21 cellular contexts compared by ENCODE assay signal in the genomic region with DNA sequence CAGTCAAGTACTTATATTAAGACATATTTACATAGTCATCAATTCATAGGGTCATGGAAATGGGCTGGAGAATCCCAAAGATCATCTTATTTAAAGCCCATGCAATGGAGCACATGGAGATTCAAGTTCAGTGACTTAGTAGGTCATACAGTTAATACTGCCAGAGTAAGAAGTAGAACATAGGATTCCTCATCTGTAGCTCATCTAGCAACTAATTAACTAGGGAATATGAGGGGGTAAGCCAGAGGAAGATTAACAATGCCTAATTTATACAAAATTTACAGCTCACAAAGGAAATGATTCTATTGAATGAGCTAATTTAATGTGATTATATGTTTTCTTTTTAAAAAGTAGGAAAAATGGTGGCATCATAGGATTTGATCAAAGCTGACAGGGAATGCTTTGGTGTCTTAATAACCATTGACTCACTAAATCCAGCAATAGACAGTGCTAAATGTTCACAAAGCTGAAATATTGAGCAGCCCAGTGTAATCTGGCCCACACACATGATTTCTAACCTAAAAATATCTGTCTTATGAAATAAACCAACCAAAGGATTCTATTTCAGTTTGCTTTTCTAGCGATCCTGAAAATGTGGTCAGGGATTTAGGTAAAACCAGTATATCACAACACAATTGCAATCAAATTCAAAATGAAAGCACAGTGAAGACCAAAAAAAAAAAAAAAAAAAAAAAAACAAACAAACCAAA. TPM values are rescaled to one million over a fixed set of nuclear protein-coding genes. Genes with fewer than 3 reads are reported as not detected.
"Had no signal": no experiment of that assay in that cellular context is flagged by ENCODE, and none has a peak within 500 bp of the region (broad histone marks: within the 10 kb centered on the region; RNA-seq: fewer than 3 reads in every experiment).

No MANE protein-coding gene starts in this region.

- DNase-seq: colonic mucosa; effector CD4-positive, alpha-beta T cell; endodermal cell; foreskin keratinocyte; immature natural killer cell; left colon; left ventricle myocardium superior; mesendoderm; naive thymus-derived CD8-positive, alpha-beta T cell; posterior cingulate gyrus; sigmoid colon; stimulated activated CD4-positive, alpha-beta T cell treated with anti-CD3 and anti-CD28 coated beads, Interleukin-12 subunit alpha, Interleukin-12 subunit beta, amount 100 ng/mL, for 4 hours; stimulated activated naive CD4-positive, alpha-beta T cell; stomach; substantia nigra had no signal

- H3K9me3 ChIP-seq: colonic mucosa, neutrophil, right atrium auricular region, sigmoid colon, stomach had no signal

- H3K4me1 Mint-ChIP-seq: immature natural killer cell; naive thymus-derived CD8-positive, alpha-beta T cell had no signal

- H3K27ac Mint-ChIP-seq: endodermal cell; immature natural killer cell; naive thymus-derived CD8-positive, alpha-beta T cell; type B pancreatic cell had no signal

- H3K27ac ChIP-seq: colonic mucosa, foreskin keratinocyte, neutrophil, right atrium auricular region, sigmoid colon, skin epidermis, stomach had no signal

- H3K4me3 Mint-ChIP-seq: endodermal cell; immature natural killer cell; naive thymus-derived CD8-positive, alpha-beta T cell; type B pancreatic cell had no signal

- H3K9me3 Mint-ChIP-seq: endodermal cell; naive thymus-derived CD8-positive, alpha-beta T cell; type B pancreatic cell had no signal

- H3K27me3 ChIP-seq: colonic mucosa, foreskin keratinocyte, right atrium auricular region, sigmoid colon, stomach had no signal

- H3K4me3 ChIP-seq: colonic mucosa, lung, right atrium auricular region, sigmoid colon, skin epidermis, stomach had no signal

- H3K4me1 ChIP-seq: colonic mucosa, foreskin keratinocyte, right atrium auricular region had no signal

- H3K36me3 ChIP-seq: colonic mucosa, neutrophil, right atrium auricular region, sigmoid colon, stomach had no signal

- ATAC-seq: esophagus mucosa; foreskin keratinocyte; left colon; left ventricle myocardium superior; naive thymus-derived CD8-positive, alpha-beta T cell had no signal

- H3K36me3 Mint-ChIP-seq: immature natural killer cell; naive thymus-derived CD8-positive, alpha-beta T cell; type B pancreatic cell had no signal

RNA-seq across cellular contexts. Expression of a gene that starts 53.3 kb away (rescaled TPM):
- total RNA-seq: naive thymus-derived CD8-positive, alpha-beta T cell had no signal
